Comparison of ENCODE assay signal across 8 cellular contexts in the genomic region with DNA sequence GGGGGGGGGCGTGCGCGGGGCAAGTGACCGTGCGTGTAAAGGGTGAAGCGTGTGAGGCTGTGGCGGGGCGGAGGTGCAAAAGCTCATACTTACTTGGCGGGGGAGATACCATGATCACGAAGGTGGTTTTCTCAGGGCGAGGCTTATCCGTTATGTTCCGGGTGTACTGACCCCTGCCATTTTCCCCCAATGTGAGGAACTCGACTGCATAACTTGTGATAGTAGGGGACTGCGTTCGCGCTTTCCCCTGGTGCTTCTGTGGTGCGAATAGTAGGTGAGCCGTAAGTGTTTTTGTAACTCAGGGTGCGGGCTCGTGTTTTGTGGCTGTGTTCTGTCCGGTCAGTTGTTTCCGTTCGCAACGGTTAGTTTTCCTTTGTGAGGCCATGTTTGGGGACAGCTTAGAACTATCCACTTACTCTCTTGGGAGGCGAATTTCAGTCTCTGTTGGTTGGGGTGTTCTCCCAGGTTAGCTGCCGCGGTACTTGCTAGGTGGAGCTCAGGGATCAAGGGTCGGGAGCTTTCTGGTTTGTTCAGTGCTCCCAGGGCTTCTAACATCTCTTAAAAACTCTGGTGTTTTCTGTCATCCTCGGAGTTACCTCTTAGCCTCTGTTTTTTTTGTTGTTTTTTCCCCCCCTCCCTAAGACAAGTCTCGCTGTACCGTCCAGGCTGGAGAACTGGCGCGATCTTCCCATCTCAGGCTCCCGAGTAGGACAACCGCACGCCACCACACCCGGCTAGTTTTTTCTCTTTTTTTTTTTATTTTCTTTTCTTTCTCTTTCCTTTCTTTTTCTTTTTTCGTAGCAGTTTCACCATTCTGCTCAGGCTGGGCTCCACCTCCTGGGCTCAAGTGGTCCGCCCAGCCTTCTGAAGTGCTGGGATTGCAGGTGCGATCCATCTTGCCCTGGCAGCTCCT. TPM values are rescaled to one million over a fixed set of nuclear protein-coding genes. Genes with fewer than 3 reads are reported as not detected.
DNase-seq lines count a peak whose midpoint lies in the region; ATAC-seq, FAIRE-seq and TF ChIP-seq lines count a peak whose summit lies in the region.
"Not testable (repeated sequence)": the region's sequence is repeated elsewhere in the genome, so short reads cannot be mapped to it uniquely, and the experiment has no call there.

No MANE protein-coding gene starts in this region.

- H3K27ac Mint-ChIP-seq in mesothelial cell of epicardium = peak overlapping the region; percentile 100

- TF ChIP-seq CTCF in D721Med (IDR thresholded peaks at IDR 0.05; ENCODE audit: insufficient read depth, missing control alignments); OCI-LY1 (IDR thresholded peaks at IDR 0.05; ENCODE audit: low read length); mesothelial cell of epicardium (IDR thresholded peaks at IDR 0.05; ENCODE audit: unreplicated experiment): not testable (repeated sequence)

- peak overlapping the region; percentile 52 for H3K9ac ChIP-seq in OCI-LY1 (ENCODE audit: low read length)

- H2AFZ ChIP-seq in OCI-LY1 (ENCODE audit: low read length) = not testable (repeated sequence)

- ATAC-seq in GM21515 (IDR thresholded peaks at IDR 0.05; ENCODE audit: unreplicated experiment) = peak; percentile 84

- H3K4me1 ChIP-seq in OCI-LY1 (ENCODE audit: insufficient read depth, low read length, severe bottlenecking) = not testable (repeated sequence)

- DNase-seq in D721Med (ENCODE audit: insufficient read length, low spot score) (peak; percentile 58), HT1080 (ENCODE audit: low read depth) (peak; percentile 96), activated T-cell treated with anti-CD3 and anti-CD28 coated beads for 4 hours (peak; percentile 69), epithelial cell of prostate (ENCODE audit: low read depth, low spot score) (peak; percentile 99), mesothelial cell of epicardium (ENCODE audit: low spot score in 2 of 2, unreplicated experiment in 2 of 2) (peak; percentile 63 to 78)
- peak; percentile 78 for DNase-seq in stimulated activated CD8-positive, alpha-beta memory T cell treated with anti-CD3 and anti-CD28 coated beads, Interleukin-12 subunit alpha, Interleukin-12 subunit beta, amount 100 ng/mL, for 1 hour (ENCODE audit: low read depth)

- not testable (repeated sequence) for H3F3A ChIP-seq in OCI-LY1 (ENCODE audit: insufficient read depth, low read length)

- H3K79me2 ChIP-seq in OCI-LY1 (ENCODE audit: insufficient read depth, low read length) = not testable (repeated sequence)

- not testable (repeated sequence) for H3K36me3 Mint-ChIP-seq in mesothelial cell of epicardium

- peak overlapping the region; percentile 53 for H3K4me3 ChIP-seq in OCI-LY1 (ENCODE audit: low read depth, low read length, poor library complexity, severe bottlenecking)

- not testable (repeated sequence) for H3K9me3 ChIP-seq in OCI-LY1 (ENCODE audit: low read length)

- H3K27me3 Mint-ChIP-seq in mesothelial cell of epicardium (ENCODE audit: low read depth) = not testable (repeated sequence)

- peak overlapping the region; percentile 97 for H3K4me3 Mint-ChIP-seq in mesothelial cell of epicardium

- H3K4me1 Mint-ChIP-seq in mesothelial cell of epicardium = not testable (repeated sequence)

- H3K27ac ChIP-seq in OCI-LY1 (ENCODE audit: low read depth, low read length, poor library complexity, severe bottlenecking) = peak overlapping the region; percentile 83
- peak overlapping the region; percentile 75 for H3K27ac ChIP-seq in epithelial cell of prostate

- H3K4me2 ChIP-seq in OCI-LY1 (ENCODE audit: low read length) = peak overlapping the region; percentile 49

- H3K9me3 Mint-ChIP-seq in mesothelial cell of epicardium = not testable (repeated sequence)

- not testable (repeated sequence) for H3K27me3 ChIP-seq in OCI-LY1 (ENCODE audit: insufficient read depth, low read length)

- not testable (repeated sequence) for H3K36me3 ChIP-seq in OCI-LY1 (ENCODE audit: insufficient read depth, low read length)

- H4K20me1 ChIP-seq in OCI-LY1 (ENCODE audit: insufficient read depth, low read length) = not testable (repeated sequence)

- FAIRE-seq in D721Med (lab: Jason Lieb, UNC) = not testable (repeated sequence)

- H3K9me2 ChIP-seq in OCI-LY1 (ENCODE audit: low read depth, low read length) = not testable (repeated sequence)

RNA-seq across cellular contexts. Expression of a gene that starts 39.3 kb away (rescaled TPM):
- total RNA-seq in HT1080 (2014; rRNA removed; shearing (Covaris generic)) = not detected in 2 replicates
- not detected in 2 replicates for polyA plus RNA-seq in HT1080 (2015; cell fraction: cytosol; rRNA removed)
- not detected in 2 replicates for polyA plus RNA-seq in HT1080 (2015; cell fraction: nucleus; rRNA removed)
- not detected in 3 replicates for total RNA-seq in mesothelial cell of epicardium

RNA-seq across cellular contexts. Expression of a gene that starts 48.7 kb away (rescaled TPM):
- total RNA-seq in HT1080 (2014; rRNA removed; shearing (Covaris generic)) = 26.2 and 36.1 TPM in 2 replicates
- polyA plus RNA-seq in HT1080 (2015; cell fraction: cytosol; rRNA removed) = 18.8 and 20.9 TPM in 2 replicates
- 83.9 and 111 TPM in 2 replicates for polyA plus RNA-seq in HT1080 (2015; cell fraction: nucleus; rRNA removed)
- total RNA-seq in mesothelial cell of epicardium = 79.9 to 89.4 TPM (median 87.7 TPM) in 3 replicates

Comparison
In these comparisons a context has a peak if more than half of its experiments do, and no peak if none do; other contexts are left out.
1. Peak in every context shown above with its lines: DNase-seq, ATAC-seq, H3K4me3 ChIP-seq and H3K27ac ChIP-seq.